ENCODE assay signal across 8 cellular contexts in genomic region chr12:12715128-12715458, GRCh38. TPM values are rescaled to one million over a fixed set of nuclear protein-coding genes. Genes with fewer than 3 reads are reported as not detected.
DNase-seq lines count a peak whose midpoint lies in the region; ATAC-seq and TF ChIP-seq lines count a peak whose summit lies in the region.
"Had no signal": no experiment of that assay in that cellular context is flagged by ENCODE, and none has a peak within 500 bp of the region (broad histone marks: within the 10 kb centered on the region; RNA-seq: fewer than 3 reads in every experiment).

No MANE protein-coding gene starts in this region.

- H3K27me3 Mint-ChIP-seq in T-helper 17 cell (no peaks in the 10 kb centered on the region), glutamatergic neuron (ENCODE audit: unreplicated experiment) (peaks cover 6% of the 10 kb centered on the region)

- CTCF ChIA-PET in HCT116 (lab: Charles Lee), result interaction anchor here (1.0 to 1.6 kb wide), 3 partner anchors 11 to 22 kb away, joined by 4 to 7 read pairs (median 6); no protein-coding TSS in a partner anchor

- H3K27ac ChIP-seq in HCT116 (ENCODE audit: low read depth, low read length), result no peak overlapping the region

- H3K9me2 ChIP-seq in HCT116 (ENCODE audit: insufficient read depth), result no peaks in the 10 kb centered on the region

- BruUV-seq in HCT116 (replicated peaks; lab: Mats Ljungman, UMichigan), result no TSS peak

- no peak for TF ChIP-seq RAD21 in HCT116 (IDR thresholded peaks at IDR 0.05; ENCODE audit: low read depth)

- H3K36me3 Mint-ChIP-seq in T-helper 17 cell (ENCODE audit: low read depth) (peaks cover 14% of the 10 kb centered on the region), glutamatergic neuron (ENCODE audit: unreplicated experiment) (no peaks in the 10 kb centered on the region)
- H3K36me3 Mint-ChIP-seq in stimulated activated effector memory CD8-positive, alpha-beta T cell treated with anti-CD3 and anti-CD28 coated beads, Interleukin-12 subunit alpha, Interleukin-12 subunit beta, amount 100 ng/mL, for 72 hours, result peaks cover 54% of the 10 kb centered on the region

- H3K79me2 ChIP-seq in HCT116 (ENCODE audit: insufficient read depth, low read length), result peaks cover 29% of the 10 kb centered on the region

- no peak overlapping the region for H2AFZ ChIP-seq in HCT116 (ENCODE audit: low read depth, low read length, poor library complexity, severe bottlenecking)

- H3K9ac ChIP-seq in HCT116 (ENCODE audit: low read length), result no peak overlapping the region

- H3K27ac Mint-ChIP-seq in T-helper 17 cell (peak overlapping the region; percentile 100), glutamatergic neuron (ENCODE audit: unreplicated experiment) (peak overlapping the region; percentile 84)
- H3K27ac Mint-ChIP-seq in stimulated activated effector memory CD8-positive, alpha-beta T cell treated with anti-CD3 and anti-CD28 coated beads, Interleukin-12 subunit alpha, Interleukin-12 subunit beta, amount 100 ng/mL, for 72 hours, result peak overlapping the region; percentile 100

- no peaks in the 10 kb centered on the region for H4K20me1 ChIP-seq in HCT116 (ENCODE audit: insufficient read depth)

- no peaks in the 10 kb centered on the region for H3K9me3 ChIP-seq in HCT116 (ENCODE audit: control insufficient read depth in 1 of 2, insufficient read depth in 1 of 2, low read depth in 1 of 2, low read length in 2 of 2)
- no peaks in the 10 kb centered on the region for H3K9me3 ChIP-seq in T-helper 17 cell (ENCODE audit: control insufficient read depth, low read length, poor library complexity, severe bottlenecking)

- no peak for TF ChIP-seq POLR2A in HCT116 (IDR thresholded peaks at IDR 0.05; ENCODE audit: borderline replicate concordance, extremely low read depth, insufficient read depth, insufficient read length)

- RAD21 ChIA-PET in HCT116 (lab: Charles Lee; ENCODE audit: low non-redundant PET in 1 of 2, low total read pairs in 2 of 2, uncharacterized antibody in 2 of 2, unreplicated experiment in 2 of 2), result no interaction called here

- POLR2A ChIA-PET in HCT116 (lab: Charles Lee), result interaction anchor here (2.4 kb wide), 1 partner anchor 10 kb away, joined by 21 read pairs; no protein-coding TSS in a partner anchor

- H3K4me2 ChIP-seq in HCT116 (ENCODE audit: low read length), result peak overlapping the region; percentile 98; the same call in 1 of the 2 replicates

- H3K4me1 Mint-ChIP-seq in T-helper 17 cell (peaks cover 59% of the 10 kb centered on the region), glutamatergic neuron (ENCODE audit: low read depth, unreplicated experiment) (peaks cover 38% of the 10 kb centered on the region)
- H3K4me1 Mint-ChIP-seq in stimulated activated effector memory CD8-positive, alpha-beta T cell treated with anti-CD3 and anti-CD28 coated beads, Interleukin-12 subunit alpha, Interleukin-12 subunit beta, amount 100 ng/mL, for 72 hours, result peaks cover 57% of the 10 kb centered on the region

- no peaks in the 10 kb centered on the region for H3K27me3 ChIP-seq in HCT116 (ENCODE audit: insufficient read depth, low read length)

- DNase-seq in HCT116 (ENCODE audit: low read depth, low spot score), result no peak
- no peak for DNase-seq in T-helper 17 cell
- no peak for DNase-seq in glutamatergic neuron
- DNase-seq in stimulated activated effector memory CD8-positive, alpha-beta T cell treated with anti-CD3 and anti-CD28 coated beads, Interleukin-12 subunit alpha, Interleukin-12 subunit beta, amount 100 ng/mL, for 72 hours (ENCODE audit: low spot score in 2 of 2), result no peak
- no peak for DNase-seq in SIG-M5 (lab: John Stamatoyannopoulos, UW)

- peaks cover 7 to 11% of the 10 kb centered on the region in 2 experiments; a peak in 2 of 4 replicates for H3K36me3 ChIP-seq in HCT116 (ENCODE audit: control insufficient read depth in 1 of 2, insufficient read depth in 2 of 2, low read length in 2 of 2)

- ATAC-seq in HCT116 (no peak), T-helper 17 cell (peak; percentile 14), HG02884 (IDR thresholded peaks at IDR 0.05; ENCODE audit: unreplicated experiment) (no peak), HG03342 (IDR thresholded peaks at IDR 0.05; ENCODE audit: unreplicated experiment) (no peak)
- ATAC-seq in stimulated activated effector memory CD8-positive, alpha-beta T cell treated with anti-CD3 and anti-CD28 coated beads, Interleukin-12 subunit alpha, Interleukin-12 subunit beta, amount 100 ng/mL, for 72 hours, result peak; percentile 5
- ATAC-seq: sciatic nerve had no signal

- no peak for TF ChIP-seq CTCF in HCT116 (IDR thresholded peaks at IDR 0.05 in 2 of 3, conservative IDR thresholded peaks at IDR 0.05 in 1 of 3; ENCODE audit: borderline replicate concordance in 1 of 3, insufficient read depth in 1 of 3, low read depth in 2 of 3, low read length in 2 of 3)
- TF ChIP-seq CTCF in glutamatergic neuron (IDR thresholded peaks at IDR 0.05; ENCODE audit: partially characterized antibody, unreplicated experiment), result no peak

- H3K4me3 ChIP-seq in HCT116 (replicated peaks in 1 of 2; ENCODE audit: low read depth in 1 of 2, low read length in 2 of 2), result no peak overlapping the region

- peaks cover 3% of the 10 kb centered on the region for H3K9me3 Mint-ChIP-seq in glutamatergic neuron (ENCODE audit: unreplicated experiment)
- H3K9me3 Mint-ChIP-seq in stimulated activated effector memory CD8-positive, alpha-beta T cell treated with anti-CD3 and anti-CD28 coated beads, Interleukin-12 subunit alpha, Interleukin-12 subunit beta, amount 100 ng/mL, for 72 hours, result no peaks in the 10 kb centered on the region

- intact Hi-C loops in HCT116 (cut with micrococcal nuclease), result no loop called here

- peak overlapping the region; percentile 98 for H3K4me3 Mint-ChIP-seq in T-helper 17 cell
- H3K4me3 Mint-ChIP-seq in glutamatergic neuron (ENCODE audit: unreplicated experiment), result peak overlapping the region; percentile 81
- peak overlapping the region; percentile 79 for H3K4me3 Mint-ChIP-seq in stimulated activated effector memory CD8-positive, alpha-beta T cell treated with anti-CD3 and anti-CD28 coated beads, Interleukin-12 subunit alpha, Interleukin-12 subunit beta, amount 100 ng/mL, for 72 hours

- peaks cover 17 to 40% of the 10 kb centered on the region in 2 experiments; a peak in 3 of 4 replicates for H3K4me1 ChIP-seq in HCT116 (ENCODE audit: control insufficient read depth in 1 of 2, insufficient read depth in 2 of 2, low read length in 2 of 2)

TF ChIP-seq in HCT116, 20 proteins besides CTCF, POLR2A, EP300 and RAD21:
- TF ChIP-seq FOSL1 (IDR thresholded peaks at IDR 0.05; ENCODE audit: low read depth), result no peak
- no peak for TF ChIP-seq EZH2phosphoT487 (IDR thresholded peaks at IDR 0.05; ENCODE audit: borderline replicate concordance)
- no peak for TF ChIP-seq TCF7L2 (IDR thresholded peaks at IDR 0.05; ENCODE audit: borderline replicate concordance, extremely low read depth, insufficient read depth, insufficient read length)
- TF ChIP-seq EGR1 (IDR thresholded peaks at IDR 0.05; ENCODE audit: low read depth), result no peak
- TF ChIP-seq, protein P1, sequence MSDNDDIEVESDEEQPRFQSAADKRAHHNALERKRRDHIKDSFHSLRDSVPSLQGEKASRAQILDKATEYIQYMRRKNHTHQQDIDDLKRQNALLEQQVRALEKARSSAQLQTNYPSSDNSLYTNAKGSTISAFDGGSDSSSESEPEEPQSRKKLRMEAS (IDR thresholded peaks at IDR 0.05), result no peak
- TF ChIP-seq SIN3A (IDR thresholded peaks at IDR 0.05; ENCODE audit: low read depth), result no peak
- TF ChIP-seq ZFX (IDR thresholded peaks at IDR 0.05), result no peak
- TF ChIP-seq, protein P2, sequence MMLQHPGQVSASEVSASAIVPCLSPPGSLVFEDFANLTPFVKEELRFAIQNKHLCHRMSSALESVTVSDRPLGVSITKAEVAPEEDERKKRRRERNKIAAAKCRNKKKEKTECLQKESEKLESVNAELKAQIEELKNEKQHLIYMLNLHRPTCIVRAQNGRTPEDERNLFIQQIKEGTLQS (IDR thresholded peaks at IDR 0.05), result no peak
- TF ChIP-seq ELF1 (IDR thresholded peaks at IDR 0.05; ENCODE audit: borderline replicate concordance, low read depth), result no peak
- TF ChIP-seq YY1 (IDR thresholded peaks at IDR 0.05; ENCODE audit: extremely low read depth, insufficient replicate concordance, low read depth, low read length), result no peak
- no peak for TF ChIP-seq EZH2 (IDR thresholded peaks at IDR 0.05)
- no peak for TF ChIP-seq ZNF274 (IDR thresholded peaks at IDR 0.05; ENCODE audit: low read depth, low read length)
- TF ChIP-seq POLR2AphosphoS5 (IDR thresholded peaks at IDR 0.05; ENCODE audit: low read depth, low read length), result no peak
- TF ChIP-seq SP1 (IDR thresholded peaks at IDR 0.05; ENCODE audit: low read depth), result no peak
- TF ChIP-seq SRF (IDR thresholded peaks at IDR 0.05; ENCODE audit: low read depth), result no peak
- TF ChIP-seq, protein P3, sequence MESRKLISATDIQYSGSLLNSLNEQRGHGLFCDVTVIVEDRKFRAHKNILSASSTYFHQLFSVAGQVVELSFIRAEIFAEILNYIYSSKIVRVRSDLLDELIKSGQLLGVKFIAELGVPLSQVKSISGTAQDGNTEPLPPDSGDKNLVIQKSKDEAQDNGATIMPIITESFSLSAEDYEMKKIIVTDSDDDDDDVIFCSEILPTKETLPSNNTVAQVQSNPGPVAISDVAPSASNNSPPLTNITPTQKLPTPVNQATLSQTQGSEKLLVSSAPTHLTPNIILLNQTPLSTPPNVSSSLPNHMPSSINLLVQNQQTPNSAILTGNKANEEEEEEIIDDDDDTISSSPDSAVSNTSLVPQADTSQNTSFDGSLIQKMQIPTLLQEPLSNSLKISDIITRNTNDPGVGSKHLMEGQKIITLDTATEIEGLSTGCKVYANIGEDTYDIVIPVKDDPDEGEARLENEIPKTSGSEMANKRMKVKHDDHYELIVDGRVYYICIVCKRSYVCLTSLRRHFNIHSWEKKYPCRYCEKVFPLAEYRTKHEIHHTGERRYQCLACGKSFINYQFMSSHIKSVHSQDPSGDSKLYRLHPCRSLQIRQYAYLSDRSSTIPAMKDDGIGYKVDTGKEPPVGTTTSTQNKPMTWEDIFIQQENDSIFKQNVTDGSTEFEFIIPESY (IDR thresholded peaks at IDR 0.05; ENCODE audit: extremely low read depth, insufficient replicate concordance, low read length), result no peak
- no peak for TF ChIP-seq CBX3 (IDR thresholded peaks at IDR 0.05; ENCODE audit: low read depth)

RNA-seq across cellular contexts. Expression of gene CDKN1B, which starts 2.1 kb away (rescaled TPM):
- total RNA-seq in HCT116 (2021; ENCODE audit: unreplicated experiment), result 33.1 TPM
- polyA plus RNA-seq in HCT116 (2012), result 13.9 and 17.1 TPM in 2 replicates
- 100 to 1,000 TPM; 202 to 252 TPM for total RNA-seq in T-helper 17 cell
- 36.0 TPM for total RNA-seq in glutamatergic neuron (ENCODE audit: unreplicated experiment)

RNA-seq across cellular contexts. Expression of gene GPR19, which starts 19.1 kb away (rescaled TPM):
- total RNA-seq in HCT116 (2021; ENCODE audit: unreplicated experiment) (2.2 TPM), T-helper 17 cell (1 to 10 TPM; 2.0 to 2.1 TPM), glutamatergic neuron (ENCODE audit: unreplicated experiment) (12.4 TPM)
- 1.3 and 1.6 TPM in 2 replicates for polyA plus RNA-seq in HCT116 (2012)

Comparison
In these comparisons a context has a peak if more than half of its experiments do, and no peak if none do; other contexts are left out.
1. ATAC-seq: peak in T-helper 17 cell (single experiment) and stimulated activated effector memory CD8-positive, alpha-beta T cell treated with anti-CD3 and anti-CD28 coated beads, Interleukin-12 subunit alpha, Interleukin-12 subunit beta, amount 100 ng/mL, for 72 hours (single experiment); none in HCT116 (single experiment), HG02884 (single experiment) and HG03342 (single experiment).
2. Peak in every context shown above with its lines, with median percentiles within 50 percentile points of each other: H3K27ac Mint-ChIP-seq and H3K4me3 Mint-ChIP-seq.